ENCODE assay signal across 1 cellular context in genomic region chr17:2592974-2593845, GRCh38.
TF ChIP-seq lines count a peak whose summit lies in the region.

TSS of gene PAFAH1B1 (plus strand) at chr17:2593654. CDS start at chr17:2638289, 44,635 bp downstream.

TF ChIP-seq in HepG2, 621 proteins besides CTCF, POLR2A, EP300 and RAD21 (continued from another document and continues in another):
- no peak for TF ChIP-seq ETS1 (CRISPR knock-in tag; IDR thresholded peaks at IDR 0.05)
- TF ChIP-seq PITX1 (CRISPR knock-in tag; IDR thresholded peaks at IDR 0.05), result no peak
- peak; percentile 60; the same call in 1 of the 2 replicates for TF ChIP-seq POGK (CRISPR knock-in tag; conservative IDR thresholded peaks at IDR 0.05)
- peak; percentile 93; the same call in 1 of the 2 replicates for TF ChIP-seq CREB1 (IDR thresholded peaks at IDR 0.05)
- no peak for TF ChIP-seq CREB1 (CRISPR knock-in tag; IDR thresholded peaks at IDR 0.05)
- TF ChIP-seq ZNF318 (CRISPR knock-in tag; IDR thresholded peaks at IDR 0.05), result no peak
- TF ChIP-seq GATAD2A (CRISPR knock-in tag; IDR thresholded peaks at IDR 0.05), result no peak
- TF ChIP-seq BCL6 (CRISPR knock-in tag; IDR thresholded peaks at IDR 0.05), result no peak
- TF ChIP-seq AHDC1 (CRISPR knock-in tag; IDR thresholded peaks at IDR 0.05; ENCODE audit: borderline replicate concordance), result no peak
- TF ChIP-seq NFYC (CRISPR knock-in tag; IDR thresholded peaks at IDR 0.05), result no peak
- TF ChIP-seq ZNF891 (CRISPR knock-in tag; IDR thresholded peaks at IDR 0.05), result peak; percentile 89
- TF ChIP-seq ZBTB49 (CRISPR knock-in tag; IDR thresholded peaks at IDR 0.05; ENCODE audit: borderline replicate concordance), result no peak
- TF ChIP-seq ZNF280D (CRISPR knock-in tag; IDR thresholded peaks at IDR 0.05), result no peak
- TF ChIP-seq CENPX (CRISPR knock-in tag; IDR thresholded peaks at IDR 0.05), result no peak
- no peak for TF ChIP-seq TEF (CRISPR knock-in tag; IDR thresholded peaks at IDR 0.05)
- TF ChIP-seq ZEB1 (IDR thresholded peaks at IDR 0.05; ENCODE audit: insufficient replicate concordance, low read depth), result no peak
- no peak for TF ChIP-seq ZFYVE20 (CRISPR knock-in tag; IDR thresholded peaks at IDR 0.05; ENCODE audit: borderline replicate concordance, low read depth)
- TF ChIP-seq POGZ (CRISPR knock-in tag; IDR thresholded peaks at IDR 0.05), result peak; percentile 24; the same call in 1 of the 2 replicates
- TF ChIP-seq ZNF652 (CRISPR knock-in tag; IDR thresholded peaks at IDR 0.05; ENCODE audit: borderline replicate concordance, low read depth), result no peak
- no peak for TF ChIP-seq ZBTB7B (CRISPR knock-in tag; IDR thresholded peaks at IDR 0.05)
- TF ChIP-seq ZNF234 (CRISPR knock-in tag; conservative IDR thresholded peaks at IDR 0.05), result no peak
- TF ChIP-seq RARA (CRISPR knock-in tag; IDR thresholded peaks at IDR 0.05), result no peak
- TF ChIP-seq JUND (CRISPR knock-in tag; IDR thresholded peaks at IDR 0.05), result no peak
- TF ChIP-seq ADNP (CRISPR knock-in tag; IDR thresholded peaks at IDR 0.05), result no peak
- no peak for TF ChIP-seq ZNF512B (CRISPR knock-in tag; IDR thresholded peaks at IDR 0.05; ENCODE audit: borderline replicate concordance)
- peak; percentile 86 for TF ChIP-seq YEATS4 (CRISPR knock-in tag; IDR thresholded peaks at IDR 0.05; ENCODE audit: borderline replicate concordance)
- no peak for TF ChIP-seq FOXK2 (IDR thresholded peaks at IDR 0.05)
- no peak for TF ChIP-seq ZZZ3 (CRISPR knock-in tag; IDR thresholded peaks at IDR 0.05; ENCODE audit: borderline replicate concordance)
- no peak for TF ChIP-seq ZNF251 (CRISPR knock-in tag; IDR thresholded peaks at IDR 0.05)
